In the genomic region with DNA sequence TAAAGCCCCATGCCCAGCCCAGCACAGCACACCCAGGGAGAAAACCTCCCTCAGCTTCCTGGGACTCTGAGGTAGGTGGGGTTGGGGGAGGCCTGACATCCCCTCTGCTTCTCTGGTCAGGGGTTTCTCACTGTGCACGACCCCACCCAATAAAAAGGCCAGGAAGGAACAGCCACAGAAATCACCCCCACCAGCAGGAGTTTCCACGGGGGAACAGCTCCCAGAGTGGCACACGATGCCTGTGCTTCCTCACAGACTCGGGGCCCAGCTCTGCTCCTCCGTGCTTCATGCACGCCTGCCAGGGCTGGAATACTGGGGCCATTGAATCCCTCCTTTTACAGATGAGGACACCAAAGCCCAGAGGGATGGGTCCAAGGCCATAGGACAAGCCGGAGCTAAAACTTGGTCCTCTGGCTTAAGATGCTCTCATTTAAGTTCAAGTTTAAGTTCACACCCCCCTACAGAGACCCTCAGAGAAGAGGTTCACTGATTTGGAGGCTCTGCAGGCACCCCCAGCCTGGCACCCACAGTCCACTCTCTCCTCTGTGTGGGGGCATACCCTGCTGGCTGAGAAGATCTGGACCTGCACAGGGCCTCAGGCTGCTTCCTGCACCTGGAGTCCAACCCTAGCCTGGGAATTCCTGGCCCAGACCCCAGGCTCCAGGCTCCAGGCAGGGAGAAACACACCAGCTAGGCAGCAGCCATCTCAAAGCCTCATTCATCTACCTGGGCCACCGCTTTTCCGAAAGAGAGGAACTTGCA, we compare ENCODE assay signal across 9 cellular contexts. TPM values are rescaled to one million over a fixed set of nuclear protein-coding genes. Genes with fewer than 3 reads are reported as not detected.
DNase-seq lines count a peak whose midpoint lies in the region; ATAC-seq and TF ChIP-seq lines count a peak whose summit lies in the region.
"Had no signal": no experiment of that assay in that cellular context is flagged by ENCODE, and none has a peak within 500 bp of the region (broad histone marks: within the 10 kb centered on the region; RNA-seq: fewer than 3 reads in every experiment).

No MANE protein-coding gene starts in this region.

- intact Hi-C loops in testis (cut with DNase I; ENCODE audit: low total_unique reads) = no loop called here

- H4K20me1 ChIP-seq in OCI-LY3 (ENCODE audit: insufficient read depth, low read length) = 0 out of 2 replicates have a peak, but pooled peaks cover 2% of the 10 kb centered on the region

- TF ChIP-seq POLR2A in testis (IDR thresholded peaks at IDR 0.05) = no peak

- H3K9me3 ChIP-seq in OCI-LY3 (ENCODE audit: insufficient read depth, low read length) (no peaks in the 10 kb centered on the region), testis (no peaks in the 10 kb centered on the region)
- H3K9me3 ChIP-seq: ovary had no signal

- TF ChIP-seq CTCF in OCI-LY3 (IDR thresholded peaks at IDR 0.05; ENCODE audit: low read depth, low read length) = no peak
- no peak for TF ChIP-seq CTCF in testis (IDR thresholded peaks at IDR 0.05)

- H3K27me3 Mint-ChIP-seq in memory B cell = no peaks in the 10 kb centered on the region

- 74 to 78% methylated on average over 9 of the region's 9 CpGs for WGBS in testis, 2 donors

- H3K4me1 ChIP-seq in OCI-LY3 (ENCODE audit: low read length) = peaks cover 32% of the 10 kb centered on the region
- H3K4me1 ChIP-seq in testis = peaks cover 70% of the 10 kb centered on the region

- peak overlapping the region; percentile 54 for H3K4me2 ChIP-seq in OCI-LY3 (ENCODE audit: low read length)

- peak overlapping the region; percentile 43 for H3K27ac ChIP-seq in OCI-LY3 (ENCODE audit: low read length)
- peak overlapping the region; percentile 86 for H3K27ac ChIP-seq in caudate nucleus (ENCODE audit: low read depth, low read length)
- H3K27ac ChIP-seq in testis = peak overlapping the region; percentile 19 to 69
- H3K27ac ChIP-seq: ovary had no signal

- no peak overlapping the region for H2AFZ ChIP-seq in OCI-LY3 (ENCODE audit: low read depth, low read length)

- H3K4me3 Mint-ChIP-seq in memory B cell = peak overlapping the region; percentile 73

- H3K36me3 Mint-ChIP-seq in memory B cell = peaks cover 11% of the 10 kb centered on the region

- H3K27ac Mint-ChIP-seq in memory B cell = peak overlapping the region; percentile 94

- H3K4me3 ChIP-seq in OCI-LY3 (ENCODE audit: low read length) = no peak overlapping the region
- H3K4me3 ChIP-seq in testis = no peak overlapping the region
- H3K4me3 ChIP-seq: ovary had no signal

- H3K9ac ChIP-seq in OCI-LY3 (ENCODE audit: low read length) = peak overlapping the region; percentile 36; the same call in 1 of the 2 replicates

- no peaks in the 10 kb centered on the region for H3K79me2 ChIP-seq in OCI-LY3 (ENCODE audit: low read length)

- H3K9me3 Mint-ChIP-seq in memory B cell = no peaks in the 10 kb centered on the region

- H3K27me3 ChIP-seq in OCI-LY3 (ENCODE audit: low read depth, low read length) = no peaks in the 10 kb centered on the region
- H3K27me3 ChIP-seq in testis = no peaks in the 10 kb centered on the region
- H3K27me3 ChIP-seq: ovary had no signal

- DNase-seq in caudate nucleus (lab: John Stamatoyannopoulos, UW) (no peak), memory B cell (ENCODE audit: low spot score in 2 of 2) (no peak), testis (no peak), OCI-M1 (lab: John Stamatoyannopoulos, UW) (no peak), NCI-H1417 treated with DMSO at 0.1 percent for 48 hours (lab: John Stamatoyannopoulos, UW) (no peak)

- ATAC-seq in memory B cell (ENCODE audit: low read depth) (no peak), GM19455 (IDR thresholded peaks at IDR 0.05; ENCODE audit: unreplicated experiment) (no peak)

- no peaks in the 10 kb centered on the region for H3K36me3 ChIP-seq in OCI-LY3 (replicated peaks; ENCODE audit: low read depth, low read length)
- no peaks in the 10 kb centered on the region for H3K36me3 ChIP-seq in testis (ENCODE audit: low read depth, missing control alignments)
- H3K36me3 ChIP-seq: ovary had no signal

- H3K4me1 Mint-ChIP-seq in memory B cell = peaks cover 27% of the 10 kb centered on the region

RNA-seq across cellular contexts. Expression of a gene that starts 14.3 kb away (rescaled TPM):
- total RNA-seq in testis = 100 to 1,000 TPM; 162 to 184 TPM
- polyA plus RNA-seq in testis (ENCODE audit: insufficient read depth, low read depth, low replicate concordance) = 61.5 TPM

RNA-seq across cellular contexts. Expression of a gene that starts 38.3 kb away (rescaled TPM):
- under 1 TPM; 0.16 to 0.37 TPM for total RNA-seq in testis
- polyA plus RNA-seq in testis (ENCODE audit: insufficient read depth, low read depth, low replicate concordance) = 0.38 TPM
- total RNA-seq: Daoy had no signal

RNA-seq across cellular contexts. Expression of a gene that starts 51.1 kb away (rescaled TPM):
- total RNA-seq in testis = 100 to 1,000 TPM in 1 of 2 donors, 10 to 100 TPM in 1; 92.3 to 105 TPM
- 135 TPM for polyA plus RNA-seq in testis (ENCODE audit: insufficient read depth, low read depth, low replicate concordance)
